In genomic region chr5:136563489-136563888, GRCh38 we compare ENCODE assay signal across 19 cellular contexts.
"Had no signal": no experiment of that assay in that cellular context is flagged by ENCODE, and none has a peak within 500 bp of the region (broad histone marks: within the 10 kb centered on the region; RNA-seq: fewer than 3 reads in every experiment).

No MANE protein-coding gene starts in this region.

- H3K4me3 Mint-ChIP-seq: activated CD4-positive, alpha-beta T cell treated with anti-CD3 and anti-CD28 coated beads for 36 hours; activated naive CD8-positive, alpha-beta T cell had no signal

- H3K36me3 ChIP-seq: prostate gland, right atrium auricular region, tibial artery had no signal

- H3K4me1 ChIP-seq: foreskin keratinocyte, prostate gland, right atrium auricular region, tibial artery had no signal

- H3K9me3 ChIP-seq: prostate gland, right atrium auricular region, tibial artery had no signal

- ATAC-seq: activated CD4-positive, alpha-beta T cell treated with anti-CD3 and anti-CD28 coated beads for 36 hours; foreskin keratinocyte; left lobe of liver had no signal

- DNase-seq: activated CD4-positive, alpha-beta T cell treated with anti-CD3 and anti-CD28 coated beads for 36 hours; activated CD4-positive, alpha-beta T cell treated with anti-CD3 and anti-CD28 coated beads, Interleukin-2, amount 50 U/mL, for 48 hours; amniotic stem cell; dermis blood vessel endothelial cell; effector memory CD4-positive, alpha-beta T cell; foreskin keratinocyte; hypothalamus; kidney; mammary epithelial cell; naive B cell; stimulated activated CD4-positive, alpha-beta T cell treated with anti-CD3 and anti-CD28 coated beads, Interleukin-2, amount 100 ng/mL, for 24 hours; stimulated activated naive CD4-positive, alpha-beta T cell treated with Interleukin-2 at 50 U/mL for 16 hours; tibial artery had no signal

- H3K4me3 ChIP-seq: prostate gland, right atrium auricular region, tibial artery had no signal

- H3K27me3 ChIP-seq: foreskin keratinocyte, right atrium auricular region, tibial artery had no signal

- H3K27ac Mint-ChIP-seq: activated CD4-positive, alpha-beta T cell treated with anti-CD3 and anti-CD28 coated beads for 36 hours; activated naive CD8-positive, alpha-beta T cell; naive B cell had no signal

- H3K36me3 Mint-ChIP-seq: activated naive CD8-positive, alpha-beta T cell; naive B cell had no signal

- H3K4me1 Mint-ChIP-seq: activated CD4-positive, alpha-beta T cell treated with anti-CD3 and anti-CD28 coated beads for 36 hours; naive B cell had no signal

- H3K27ac ChIP-seq: epithelial cell of prostate, foreskin keratinocyte, prostate gland, right atrium auricular region, tibial artery, VCaP had no signal

- H3K27me3 Mint-ChIP-seq: activated CD4-positive, alpha-beta T cell treated with anti-CD3 and anti-CD28 coated beads for 36 hours; activated naive CD8-positive, alpha-beta T cell had no signal
